In genomic region chr7:26853788-26854393, GRCh38 we compare ENCODE assay signal across 8 cellular contexts. TPM values are rescaled to one million over a fixed set of nuclear protein-coding genes. Genes with fewer than 3 reads are reported as not detected.
DNase-seq lines count a peak whose midpoint lies in the region; ATAC-seq and TF ChIP-seq lines count a peak whose summit lies in the region.

No MANE protein-coding gene starts in this region.

- H3K36me3 ChIP-seq in MM.1S (replicated peaks; ENCODE audit: insufficient read depth, low read length): no peaks in the 10 kb centered on the region
- H3K36me3 ChIP-seq in upper lobe of left lung: no peaks in the 10 kb centered on the region

- H3K4me2 ChIP-seq in MM.1S (ENCODE audit: low read depth, low read length): no peak overlapping the region

- no peaks in the 10 kb centered on the region for H3K9me2 ChIP-seq in MM.1S (replicated peaks; ENCODE audit: insufficient read depth, low read length)

- no peaks in the 10 kb centered on the region for H3K9me3 Mint-ChIP-seq in immature natural killer cell

- H3K9me3 ChIP-seq in MM.1S (replicated peaks; ENCODE audit: insufficient read depth, low read length): no peaks in the 10 kb centered on the region
- H3K9me3 ChIP-seq in upper lobe of left lung: no peaks in the 10 kb centered on the region

- ATAC-seq in upper lobe of left lung (ENCODE audit: low FRiP score in 2 of 2) (peak in 1 of 2 donors; percentile 62), GM18517 (IDR thresholded peaks at IDR 0.05; ENCODE audit: unreplicated experiment) (no peak), HG02870 (IDR thresholded peaks at IDR 0.05; ENCODE audit: unreplicated experiment) (no peak)

- peak; percentile 69 for DNase-seq in DMS53 (lab: John Stamatoyannopoulos, UW)
- DNase-seq in MM.1S: peak; percentile 42
- peak in 2 of 3 donors; percentile 38 to 40 for DNase-seq in immature natural killer cell
- DNase-seq in upper lobe of left lung: no peak
- no peak for DNase-seq in activated CD4-positive, alpha-beta T cell treated with anti-CD3 and anti-CD28 coated beads, Interleukin-2, amount 50 U/mL, for 48 hours

- H3K4me3 ChIP-seq in MM.1S (ENCODE audit: low read length): no peak overlapping the region
- no peak overlapping the region for H3K4me3 ChIP-seq in upper lobe of left lung

- H3F3A ChIP-seq in MM.1S (ENCODE audit: insufficient read depth, low read length): no peaks in the 10 kb centered on the region

- H4K20me1 ChIP-seq in MM.1S (ENCODE audit: insufficient read depth, low read length): no peaks in the 10 kb centered on the region

- no peak overlapping the region for H3K27ac ChIP-seq in MM.1S (ENCODE audit: low read length)
- H3K27ac ChIP-seq in VCaP: no peak overlapping the region
- H3K27ac ChIP-seq in upper lobe of left lung: peak overlapping the region in 2 of 4 donors; percentile 83 to 92

- peak overlapping the region in 1 of 6 donors; percentile 32 for H3K27ac Mint-ChIP-seq in immature natural killer cell

- H3K4me3 Mint-ChIP-seq in immature natural killer cell: no peak overlapping the region

- H3K79me2 ChIP-seq in MM.1S (ENCODE audit: low read length): no peaks in the 10 kb centered on the region

- TF ChIP-seq POLR2A in upper lobe of left lung (IDR thresholded peaks at IDR 0.05): no peak

- H3K36me3 Mint-ChIP-seq in immature natural killer cell: peaks cover 7 to 11% (median 9%) of the 10 kb centered on the region in 3 donors

- peaks cover 29 to 35% of the 10 kb centered on the region in 2 donors for H3K4me1 Mint-ChIP-seq in immature natural killer cell

- TF ChIP-seq CTCF in MM.1S (IDR thresholded peaks at IDR 0.05; ENCODE audit: low read length) (peak; percentile 48), VCaP (conservative IDR thresholded peaks at IDR 0.05) (peak; percentile 77), upper lobe of left lung (IDR thresholded peaks at IDR 0.05) (peak; percentile 20 to 47 (median 39))

- H3K4me1 ChIP-seq in MM.1S (ENCODE audit: low read length) (no peaks in the 10 kb centered on the region), upper lobe of left lung (peaks cover 0 to 10% (median 3%) of the 10 kb centered on the region in 4 donors)

- no peak for TF ChIP-seq EP300 in upper lobe of left lung (IDR thresholded peaks at IDR 0.05)

- no peak overlapping the region for H3K9ac ChIP-seq in MM.1S (ENCODE audit: low read length)

- 25 to 31% methylated on average over 4 of the region's 4 CpGs for WGBS in upper lobe of left lung, 2 donors

- H3K27me3 ChIP-seq in MM.1S (replicated peaks; ENCODE audit: insufficient read depth, low read length): no peaks in the 10 kb centered on the region
- no peaks in the 10 kb centered on the region for H3K27me3 ChIP-seq in upper lobe of left lung

- H2AFZ ChIP-seq in MM.1S (ENCODE audit: low read length): no peak overlapping the region

- peaks cover 0 to 8% (median 7%) of the 10 kb centered on the region in 3 donors for H3K27me3 Mint-ChIP-seq in immature natural killer cell (ENCODE audit: low read depth in 3 of 3)

RNA-seq across cellular contexts. Expression of gene SKAP2, which starts 10.5 kb away (rescaled TPM):
- polyA plus RNA-seq in immature natural killer cell: 100 to 1,000 TPM in 1 of 3 donors, 10 to 100 TPM in 2; 66.9 to 115 (median 80.3) TPM
- total RNA-seq in upper lobe of left lung: 10 to 100 TPM; 21.7 to 57.2 (median 32.6) TPM

Comparison
In these comparisons a context has a peak if more than half of its experiments do, and no peak if none do; other contexts are left out.
1. DNase-seq: peak in DMS53 (single experiment), MM.1S (single experiment) and immature natural killer cell (2 of 3); none in upper lobe of left lung (0 of 2) and activated CD4-positive, alpha-beta T cell treated with anti-CD3 and anti-CD28 coated beads, Interleukin-2, amount 50 U/mL, for 48 hours (0 of 2).
2. Peak in every context shown above with its lines, with median percentiles within 50 percentile points of each other: CTCF ChIP-seq.